Comparison of ENCODE assay signal across 22 cellular contexts in the genomic region with DNA sequence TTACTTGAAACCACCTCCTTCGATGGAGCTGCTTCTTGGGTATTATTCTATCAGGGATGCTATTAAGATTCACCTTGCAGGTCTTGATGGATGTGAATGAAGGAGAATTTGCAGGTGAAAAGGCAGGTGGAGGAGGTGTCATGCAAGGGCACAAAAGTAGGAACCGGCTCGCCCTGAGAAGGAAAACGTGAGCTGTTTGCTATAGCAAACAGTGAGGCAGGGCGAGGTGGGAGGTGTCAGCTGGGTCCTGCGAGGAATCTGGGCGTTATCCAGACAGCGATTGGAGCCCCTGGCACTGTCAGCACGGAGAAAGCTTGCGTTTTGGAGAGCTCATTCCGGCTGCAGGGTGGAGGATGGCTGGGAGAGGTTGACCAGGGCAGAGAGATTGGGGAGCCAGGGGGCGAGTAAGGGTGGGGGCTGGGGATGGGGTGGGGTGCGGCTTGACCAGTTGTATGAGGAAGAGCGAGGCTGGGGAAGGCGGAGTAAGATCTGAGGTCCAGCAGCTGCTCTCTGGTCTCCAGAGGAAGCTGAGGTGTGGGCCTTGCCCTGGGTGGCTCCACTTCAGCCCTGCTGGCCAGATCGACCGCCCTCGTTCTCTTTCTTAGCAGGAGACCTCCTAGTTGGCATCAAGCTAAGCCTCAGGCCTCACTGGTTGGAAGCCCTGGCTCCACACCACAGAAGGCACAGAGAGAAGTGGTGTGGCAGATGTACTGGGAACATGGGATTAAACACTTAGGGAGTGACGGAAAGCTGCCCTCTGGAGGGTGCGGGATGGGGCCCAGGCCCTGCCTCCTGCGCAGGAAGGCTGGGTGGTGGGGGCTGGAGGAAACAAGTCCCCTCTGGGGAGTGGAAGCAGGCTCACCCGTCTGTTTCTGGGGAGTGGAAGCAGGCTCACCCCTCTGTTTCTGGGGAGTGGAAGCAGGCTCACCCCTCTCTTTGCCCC. TPM values are rescaled to one million over a fixed set of nuclear protein-coding genes. Genes with fewer than 3 reads are reported as not detected.
DNase-seq lines count a peak whose midpoint lies in the region; ATAC-seq and TF ChIP-seq lines count a peak whose summit lies in the region.
"Had no signal": no experiment of that assay in that cellular context is flagged by ENCODE, and none has a peak within 500 bp of the region (broad histone marks: within the 10 kb centered on the region; RNA-seq: fewer than 3 reads in every experiment).

No MANE protein-coding gene starts in this region.

- DNase-seq in H7 (peak; percentile 77), esophagus squamous epithelium (lab: John Stamatoyannopoulos, UW) (no peak), iPS-NIHi11 (ENCODE audit: low spot score) (peak; percentile 56), NCI-H2081 (lab: John Stamatoyannopoulos, UW) (no peak), lower leg skin (ENCODE audit: low spot score in 2 of 2) (no peak)
- DNase-seq in stimulated activated effector memory CD8-positive, alpha-beta T cell treated with anti-CD3 and anti-CD28 coated beads, Interleukin-12 subunit alpha, Interleukin-12 subunit beta, amount 100 ng/mL, for 72 hours (ENCODE audit: low spot score in 2 of 2), result no peak
- DNase-seq: activated CD4-positive, alpha-beta T cell treated with anti-CD3 and anti-CD28 coated beads for 1 hour; body of pancreas; C1 segment of cervical spinal cord; GDM1; hypothalamus; NCI-H1694; NCI-H2227 treated with DMSO at 0.1 percent for 48 hours; stimulated activated naive CD8-positive, alpha-beta T cell treated with anti-CD3 and anti-CD28 coated beads, Interleukin-15, Interleukin-2, amounts not matched to agents 100 U/mL and 50 U/mL, for 24 hours; T1000 had no signal

- H3K27ac Mint-ChIP-seq in stimulated activated effector memory CD8-positive, alpha-beta T cell treated with anti-CD3 and anti-CD28 coated beads, Interleukin-12 subunit alpha, Interleukin-12 subunit beta, amount 100 ng/mL, for 72 hours, result peak overlapping the region; percentile 24
- H3K27ac Mint-ChIP-seq in stimulated activated memory B cell treated with anti-CD40 and anti-IgM and Interleukin-4, amounts not matched to agents 10 μg/mL and 1 μg/mL and 100 μg/mL, for 72 hours, result no peak overlapping the region
- H3K27ac Mint-ChIP-seq: activated naive CD8-positive, alpha-beta T cell; IgD-negative memory B cell had no signal

- H3K4me3 ChIP-seq in H7 (ENCODE audit: insufficient read depth, low read depth, low read length) (no peak overlapping the region), esophagus squamous epithelium (no peak overlapping the region), lower leg skin (ENCODE audit: low read depth, poor library complexity, severe bottlenecking) (no peak overlapping the region)
- H3K4me3 ChIP-seq: body of pancreas, coronary artery had no signal

- H3K27me3 Mint-ChIP-seq in stimulated activated memory B cell treated with anti-CD40 and anti-IgM and Interleukin-4, amounts not matched to agents 10 μg/mL and 1 μg/mL and 100 μg/mL, for 72 hours, result peaks cover 46% of the 10 kb centered on the region
- H3K27me3 Mint-ChIP-seq: activated naive CD8-positive, alpha-beta T cell had no signal

- TF ChIP-seq POLR2A in esophagus squamous epithelium (IDR thresholded peaks at IDR 0.05) (no peak), lower leg skin (IDR thresholded peaks at IDR 0.05) (no peak)

- TF ChIP-seq CTCF in esophagus squamous epithelium (IDR thresholded peaks at IDR 0.05) (no peak), lower leg skin (IDR thresholded peaks at IDR 0.05) (no peak)

- peak overlapping the region in 3 of 4 donors; percentile 38 to 78 (median 58) for H3K27ac ChIP-seq in esophagus squamous epithelium
- H3K27ac ChIP-seq: body of pancreas, HL-60 had no signal

- H3K9me3 ChIP-seq in esophagus squamous epithelium, result no peaks in the 10 kb centered on the region
- H3K9me3 ChIP-seq: body of pancreas had no signal

- no peaks in the 10 kb centered on the region for H3K4me1 Mint-ChIP-seq in stimulated activated effector memory CD8-positive, alpha-beta T cell treated with anti-CD3 and anti-CD28 coated beads, Interleukin-12 subunit alpha, Interleukin-12 subunit beta, amount 100 ng/mL, for 72 hours
- no peaks in the 10 kb centered on the region for H3K4me1 Mint-ChIP-seq in stimulated activated memory B cell treated with anti-CD40 and anti-IgM and Interleukin-4, amounts not matched to agents 10 μg/mL and 1 μg/mL and 100 μg/mL, for 72 hours
- H3K4me1 Mint-ChIP-seq: IgD-negative memory B cell had no signal

- H3K27me3 ChIP-seq in H7 (ENCODE audit: control insufficient read depth, insufficient read depth, low read length) (peaks cover 2% of the 10 kb centered on the region; the same call in 1 of the 2 replicates), esophagus squamous epithelium (no peaks in the 10 kb centered on the region)
- H3K27me3 ChIP-seq: body of pancreas had no signal

- intact Hi-C loops in esophagus squamous epithelium (cut with DNase I), result no loop called here
- intact Hi-C loops in lower leg skin (cut with DNase I; ENCODE audit: low total_unique reads), result no loop called here

- WGBS in esophagus squamous epithelium, 2 donors, result 56 to 61% methylated on average over 13 to 19 of the region's 22 CpGs
- 64 to 69% methylated on average over 22 of the region's 22 CpGs for WGBS in lower leg skin, 2 donors

- no peaks in the 10 kb centered on the region for H3K36me3 Mint-ChIP-seq in stimulated activated effector memory CD8-positive, alpha-beta T cell treated with anti-CD3 and anti-CD28 coated beads, Interleukin-12 subunit alpha, Interleukin-12 subunit beta, amount 100 ng/mL, for 72 hours
- no peaks in the 10 kb centered on the region for H3K36me3 Mint-ChIP-seq in stimulated activated memory B cell treated with anti-CD40 and anti-IgM and Interleukin-4, amounts not matched to agents 10 μg/mL and 1 μg/mL and 100 μg/mL, for 72 hours
- H3K36me3 Mint-ChIP-seq: activated naive CD8-positive, alpha-beta T cell; IgD-negative memory B cell had no signal

- ATAC-seq in stimulated activated effector memory CD8-positive, alpha-beta T cell treated with anti-CD3 and anti-CD28 coated beads, Interleukin-12 subunit alpha, Interleukin-12 subunit beta, amount 100 ng/mL, for 72 hours, result no peak
- no peak for ATAC-seq in GM19023 (IDR thresholded peaks at IDR 0.05; ENCODE audit: unreplicated experiment)
- no peak for ATAC-seq in stimulated activated memory B cell treated with anti-CD40 and anti-IgM and Interleukin-4, amounts not matched to agents 10 μg/mL and 1 μg/mL and 100 μg/mL, for 72 hours
- ATAC-seq: body of pancreas; SK-N-SH treated with all-trans-retinoic acid at 6 μM for 48 hours; stimulated activated naive CD8-positive, alpha-beta T cell treated with anti-CD3 and anti-CD28 coated beads, Interleukin-15, Interleukin-2, amounts not matched to agents 100 U/mL and 50 U/mL, for 24 hours had no signal

- H3K4me1 ChIP-seq in esophagus squamous epithelium, result peaks cover 4 to 43% (median 17%) of the 10 kb centered on the region in 3 donors
- H3K4me1 ChIP-seq: body of pancreas had no signal

- H3K4me3 Mint-ChIP-seq in stimulated activated effector memory CD8-positive, alpha-beta T cell treated with anti-CD3 and anti-CD28 coated beads, Interleukin-12 subunit alpha, Interleukin-12 subunit beta, amount 100 ng/mL, for 72 hours, result no peak overlapping the region
- H3K4me3 Mint-ChIP-seq in stimulated activated memory B cell treated with anti-CD40 and anti-IgM and Interleukin-4, amounts not matched to agents 10 μg/mL and 1 μg/mL and 100 μg/mL, for 72 hours, result no peak overlapping the region
- H3K4me3 Mint-ChIP-seq: activated naive CD8-positive, alpha-beta T cell; IgD-negative memory B cell had no signal

- H3K9me3 Mint-ChIP-seq in stimulated activated effector memory CD8-positive, alpha-beta T cell treated with anti-CD3 and anti-CD28 coated beads, Interleukin-12 subunit alpha, Interleukin-12 subunit beta, amount 100 ng/mL, for 72 hours, result no peaks in the 10 kb centered on the region
- H3K9me3 Mint-ChIP-seq in stimulated activated memory B cell treated with anti-CD40 and anti-IgM and Interleukin-4, amounts not matched to agents 10 μg/mL and 1 μg/mL and 100 μg/mL, for 72 hours, result no peaks in the 10 kb centered on the region

- no peaks in the 10 kb centered on the region for H3K36me3 ChIP-seq in H7 (replicated peaks; ENCODE audit: control insufficient read depth, insufficient read depth, low read length)
- H3K36me3 ChIP-seq in esophagus squamous epithelium, result no peaks in the 10 kb centered on the region

RNA-seq across cellular contexts. Expression of gene NEURL1B, which starts 54.7 kb away (rescaled TPM):
- 4.7 and 7.5 TPM in 2 replicates for total RNA-seq in H7 (2014; rRNA removed; shearing (Covaris generic))
- total RNA-seq in esophagus squamous epithelium (10 to 100 TPM; 11.9 to 18.8 (median 15.6) TPM), lower leg skin (10 to 100 TPM; 12.5 to 34.8 (median 20.9) TPM)

Comparison
In these comparisons a context has a peak if more than half of its experiments do, and no peak if none do; other contexts are left out.
1. DNase-seq: peak in H7 (single experiment) and iPS-NIHi11 (single experiment); none in esophagus squamous epithelium (single experiment), stimulated activated effector memory CD8-positive, alpha-beta T cell treated with anti-CD3 and anti-CD28 coated beads, Interleukin-12 subunit alpha, Interleukin-12 subunit beta, amount 100 ng/mL, for 72 hours (0 of 2), NCI-H2081 (0 of 2) and lower leg skin (0 of 2).